1 cellular context compared by ENCODE assay signal in the genomic region with DNA sequence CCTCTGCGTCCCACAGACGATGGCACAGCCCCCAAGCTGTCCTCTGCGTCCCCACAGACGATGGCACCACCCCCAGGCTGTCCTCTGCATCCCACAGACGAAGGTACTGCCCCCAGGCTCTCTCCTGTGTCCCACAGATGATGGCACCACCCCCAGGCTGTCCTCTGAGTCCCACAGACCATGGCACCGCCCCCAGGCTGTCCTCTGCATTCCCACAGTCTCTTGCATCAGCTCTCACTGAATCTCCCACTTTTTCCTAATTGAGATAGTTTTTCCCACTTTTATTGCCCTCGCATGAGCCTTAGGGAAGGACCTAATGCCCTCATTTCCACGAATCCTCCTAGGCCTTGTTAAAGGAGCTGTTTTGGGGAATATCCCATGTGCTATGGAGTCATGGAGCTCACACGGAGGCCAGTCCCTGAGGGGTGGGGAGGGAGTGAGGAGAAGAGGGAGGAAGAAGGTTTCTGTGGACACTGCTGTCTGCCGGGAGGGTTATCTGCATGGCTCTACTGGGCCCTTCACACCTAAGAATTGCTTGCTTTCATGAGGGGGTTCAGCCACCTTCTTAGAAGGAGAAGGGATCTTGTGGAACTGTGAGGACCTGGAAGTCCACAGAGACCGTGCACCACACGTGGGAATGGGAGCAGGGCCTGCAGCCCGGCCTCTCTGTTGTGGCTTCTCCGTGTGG.
TF ChIP-seq lines count a peak whose summit lies in the region.

No MANE protein-coding gene starts in this region.

TF ChIP-seq in K562, 482 proteins besides CTCF, POLR2A, EP300 and RAD21 (continued from another document):
- TF ChIP-seq MBD1 (CRISPR knock-in tag; IDR thresholded peaks at IDR 0.05) (no peak), CEBPG (CRISPR knock-in tag; IDR thresholded peaks at IDR 0.05) (no peak), CEBPG (tag; conservative IDR thresholded peaks at IDR 0.05 in 1 of 2, IDR thresholded peaks at IDR 0.05 in 1 of 2) (peak in 1 of 2 experiments; percentile 57; a peak in 2 of 4 replicates), ATF3 (IDR thresholded peaks at IDR 0.05) (peak; percentile 30; the same call in 1 of the 2 replicates), ATF3 (CRISPR knock-in tag; conservative IDR thresholded peaks at IDR 0.05) (no peak), MAZ (CRISPR knock-in tag; conservative IDR thresholded peaks at IDR 0.05 in 1 of 2, IDR thresholded peaks at IDR 0.05 in 1 of 2) (0 out of 4 replicates have a peak, but pooled peaks of 1 of the 2 experiments have one; percentile 16)
